Comparison of ENCODE assay signal across 1 cellular context in genomic region chr1:8184301-8184700, GRCh38.
TF ChIP-seq lines count a peak whose summit lies in the region.

No MANE protein-coding gene starts in this region.

TF ChIP-seq in A549, 52 proteins besides CTCF, POLR2A, EP300 and RAD21 (continued from another document):
- no peak for TF ChIP-seq REST (IDR thresholded peaks at IDR 0.05)
- TF ChIP-seq NFE2L2 (conservative IDR thresholded peaks at IDR 0.05; ENCODE audit: low read length), result peak; percentile 25; the same call in 1 of the 2 replicates
- no peak for TF ChIP-seq CBX8 (IDR thresholded peaks at IDR 0.05)
- no peak for TF ChIP-seq MAX (IDR thresholded peaks at IDR 0.05)
- TF ChIP-seq NR3C1 (IDR thresholded peaks at IDR 0.05), result no peak
- peak; percentile 78 for TF ChIP-seq MAFK (IDR thresholded peaks at IDR 0.05; ENCODE audit: partially characterized antibody)
- no peak for TF ChIP-seq HEYL (CRISPR knock-in tag; IDR thresholded peaks at IDR 0.05)
- no peak for TF ChIP-seq ESRRA (IDR thresholded peaks at IDR 0.05; ENCODE audit: borderline replicate concordance, low read length)
- TF ChIP-seq ZSCAN20 (CRISPR knock-in tag; IDR thresholded peaks at IDR 0.05), result no peak
- no peak for TF ChIP-seq HES2 (IDR thresholded peaks at IDR 0.05)
- TF ChIP-seq CBX2 (IDR thresholded peaks at IDR 0.05; ENCODE audit: borderline replicate concordance, low read depth), result no peak
